Comparison of ENCODE assay signal across 18 cellular contexts in the genomic region with DNA sequence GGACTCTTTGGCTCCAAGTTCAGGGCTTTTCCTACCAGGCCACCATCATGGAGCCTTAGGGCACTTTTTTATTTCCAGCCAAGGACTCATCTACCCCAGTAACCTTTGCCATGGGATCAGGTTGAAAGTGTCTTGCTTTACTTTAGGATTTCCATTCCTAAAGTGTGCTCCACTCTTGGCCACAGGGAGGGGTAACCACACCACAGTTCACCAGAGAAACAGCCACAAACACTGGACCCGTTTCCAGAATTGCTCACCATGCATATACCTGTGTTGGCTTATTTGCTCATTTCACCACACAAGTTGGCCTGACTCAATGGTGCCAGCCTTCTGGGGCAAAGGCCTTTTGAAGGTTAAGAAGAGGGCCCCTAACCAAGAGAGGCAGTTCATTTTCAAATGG.
A peak's percentile ranks its signal among the peaks of the same experiment; 100 is the strongest.
DNase-seq lines count a peak whose midpoint lies in the region; ATAC-seq and TF ChIP-seq lines count a peak whose summit lies in the region.
"Had no signal": no experiment of that assay in that cellular context is flagged by ENCODE, and none has a peak within 500 bp of the region (broad histone marks: within the 10 kb centered on the region; RNA-seq: fewer than 3 reads in every experiment).

No MANE protein-coding gene starts in this region.

- TF ChIP-seq POLR2A in breast epithelium (IDR thresholded peaks at IDR 0.05), result no peak

- no peaks in the 10 kb centered on the region for H3K27me3 Mint-ChIP-seq in MCF 10A (ENCODE audit: insufficient read depth, unreplicated experiment)

- peaks cover 15% of the 10 kb centered on the region for H3K36me3 Mint-ChIP-seq in MCF 10A (ENCODE audit: insufficient read depth, unreplicated experiment)

- H3K4me3 ChIP-seq in breast epithelium (no peak overlapping the region), RWPE2 (ENCODE audit: severe bottlenecking) (no peak overlapping the region), left ventricle myocardium inferior (no peak overlapping the region)
- H3K4me3 ChIP-seq: HAP-1, Peyer's patch had no signal

- DNase-seq in MCF 10A (ENCODE audit: unreplicated experiment) (peak; percentile 11), breast epithelium (ENCODE audit: low spot score in 2 of 2) (no peak), RWPE2 (ENCODE audit: low spot score) (no peak), foreskin keratinocyte (no peak), RPMI8226 (no peak), left ventricle myocardium inferior (no peak), NCI-H2227 treated with DMSO at 0.1 percent for 48 hours (lab: John Stamatoyannopoulos, UW) (no peak)
- DNase-seq: C1 segment of cervical spinal cord, DND-41, Kasumi-1, NCI-H1105 treated with DMSO at 0.1 percent for 48 hours, NCI-H1694 treated with DMSO at 0.1 percent for 48 hours, NCI-H2171, NCI-H446 treated with DMSO at 0.1 percent for 48 hours, Peyer's patch, SHP77, SK-N-SH had no signal

- H3K9me3 ChIP-seq in breast epithelium (no peaks in the 10 kb centered on the region), RWPE2 (ENCODE audit: severe bottlenecking) (no peaks in the 10 kb centered on the region), left ventricle myocardium inferior (replicated peaks) (no peaks in the 10 kb centered on the region)
- H3K9me3 ChIP-seq: HAP-1, Peyer's patch, SK-N-SH had no signal

- ATAC-seq in RWPE2 (ENCODE audit: low read depth) (0 out of 3 replicates have a peak, but pooled peaks have one; percentile 56), foreskin keratinocyte (no peak)

- POLR2A ChIA-PET in MCF 10A (lab: Yijun Ruan, JAX), result no interaction called here

- BruUV-seq in MCF 10A (replicated peaks; lab: Mats Ljungman, UMichigan), result no TSS peak

- H3K4me1 ChIP-seq in breast epithelium (no peaks in the 10 kb centered on the region), RWPE2 (ENCODE audit: insufficient read depth, poor library complexity, severe bottlenecking) (no peaks in the 10 kb centered on the region), foreskin keratinocyte (no peaks in the 10 kb centered on the region), left ventricle myocardium inferior (peaks cover 34% of the 10 kb centered on the region)
- H3K4me1 ChIP-seq: HAP-1 had no signal

- H3K27me3 ChIP-seq in breast epithelium (no peaks in the 10 kb centered on the region), RWPE2 (ENCODE audit: insufficient read depth, poor library complexity, severe bottlenecking) (no peaks in the 10 kb centered on the region), foreskin keratinocyte (no peaks in the 10 kb centered on the region), left ventricle myocardium inferior (ENCODE audit: low read depth) (no peaks in the 10 kb centered on the region)
- H3K27me3 ChIP-seq: Peyer's patch had no signal

- no peaks in the 10 kb centered on the region for H3K4me1 Mint-ChIP-seq in MCF 10A (ENCODE audit: insufficient read depth, unreplicated experiment)

- intact Hi-C loops in MCF 10A (cut with micrococcal nuclease) (no loop called here), breast epithelium (cut with DNase I; ENCODE audit: low total_unique reads) (no loop called here), left ventricle myocardium inferior (cut with micrococcal nuclease) (no loop called here)

- H3K27ac Mint-ChIP-seq in MCF 10A (ENCODE audit: low read depth, unreplicated experiment), result no peak overlapping the region

- TF ChIP-seq CTCF in MCF 10A (IDR thresholded peaks at IDR 0.05; ENCODE audit: unreplicated experiment), result no peak
- TF ChIP-seq CTCF in breast epithelium (IDR thresholded peaks at IDR 0.05), result no peak
- TF ChIP-seq CTCF in RWPE2 (IDR thresholded peaks at IDR 0.05; ENCODE audit: poor library complexity, severe bottlenecking), result peak; percentile 31
- peak; percentile 36 for TF ChIP-seq CTCF in foreskin keratinocyte (conservative IDR thresholded peaks at IDR 0.05)
- TF ChIP-seq CTCF in left ventricle myocardium inferior (IDR thresholded peaks at IDR 0.05; ENCODE audit: borderline replicate concordance), result no peak

- CTCF ChIA-PET in MCF 10A (lab: Yijun Ruan, JAX), result no interaction called here

- H3K27ac ChIP-seq in breast epithelium (no peak overlapping the region), RWPE2 (ENCODE audit: poor library complexity, severe bottlenecking) (no peak overlapping the region), foreskin keratinocyte (no peak overlapping the region), left ventricle myocardium inferior (replicated peaks) (no peak overlapping the region)
- H3K27ac ChIP-seq: Peyer's patch had no signal

- H3K36me3 ChIP-seq in breast epithelium, result no peaks in the 10 kb centered on the region
- no peaks in the 10 kb centered on the region for H3K36me3 ChIP-seq in RWPE2 (ENCODE audit: low read depth)
- H3K36me3 ChIP-seq in left ventricle myocardium inferior, result no peaks in the 10 kb centered on the region
- H3K36me3 ChIP-seq: HAP-1, Peyer's patch had no signal

- no peaks in the 10 kb centered on the region for H3K9me3 Mint-ChIP-seq in MCF 10A (ENCODE audit: unreplicated experiment)

- H3K4me3 Mint-ChIP-seq in MCF 10A (ENCODE audit: unreplicated experiment), result no peak overlapping the region

Comparison
In these comparisons a context has a peak if more than half of its experiments do, and no peak if none do; other contexts are left out.
1. CTCF ChIP-seq: peak in RWPE2 (single experiment) and foreskin keratinocyte (single experiment); none in MCF 10A (single experiment), breast epithelium (0 of 3) and left ventricle myocardium inferior (single experiment).